In genomic region chr11:2687782-2688191, GRCh38 we compare ENCODE assay signal across 14 cellular contexts. TPM values are rescaled to one million over a fixed set of nuclear protein-coding genes. Genes with fewer than 3 reads are reported as not detected.
DNase-seq lines count a peak whose midpoint lies in the region; ATAC-seq, FAIRE-seq and TF ChIP-seq lines count a peak whose summit lies in the region.
"Had no signal": no experiment of that assay in that cellular context is flagged by ENCODE, and none has a peak within 500 bp of the region (broad histone marks: within the 10 kb centered on the region; RNA-seq: fewer than 3 reads in every experiment).

No MANE protein-coding gene starts in this region.

- no peak overlapping the region for H3K27ac ChIP-seq in right atrium auricular region
- H3K27ac ChIP-seq: gastrocnemius medialis, testis had no signal

- peaks cover 36% of the 10 kb centered on the region for H3K4me1 Mint-ChIP-seq in neural crest cell

- DNase-seq in cardiac septum (ENCODE audit: low spot score) (peak; percentile 59), right atrium auricular region (ENCODE audit: low spot score) (no peak), left ventricle myocardium superior (no peak), neural crest cell (ENCODE audit: low read depth, low spot score) (no peak), GM19239 (ENCODE audit: insufficient read length, low spot score) (no peak), HAP-1 (ENCODE audit: low spot score in 2 of 2) (no peak), NCI-H1694 treated with DMSO at 0.1 percent for 48 hours (lab: John Stamatoyannopoulos, UW) (no peak)
- DNase-seq: CD4-positive, CD25-positive, alpha-beta regulatory T cell; DMS79; NCI-H187; NCI-H345; testis had no signal

- no peak for FAIRE-seq in GM19239 (lab: Jason Lieb, UNC)

- in situ Hi-C loops in HAP-1 (cut with MboI; ENCODE audit: low sequenced_read_pairs): no loop called here

- intact Hi-C loops in cardiac septum (cut with DNase I): no loop called here
- intact Hi-C loops in left ventricle myocardium superior (cut with micrococcal nuclease): no loop called here

- ATAC-seq in left ventricle myocardium superior: peak; percentile 24
- ATAC-seq in GM18867 (IDR thresholded peaks at IDR 0.05; ENCODE audit: unreplicated experiment): no peak
- ATAC-seq: gastrocnemius medialis had no signal

- H3K9me3 ChIP-seq in right atrium auricular region (no peaks in the 10 kb centered on the region), HAP-1 (no peaks in the 10 kb centered on the region)
- H3K9me3 ChIP-seq: gastrocnemius medialis, testis had no signal

- TF ChIP-seq CTCF in right atrium auricular region (IDR thresholded peaks at IDR 0.05): no peak
- TF ChIP-seq CTCF in neural crest cell (conservative IDR thresholded peaks at IDR 0.05): no peak

- H3K4me3 ChIP-seq in right atrium auricular region (no peak overlapping the region), HAP-1 (no peak overlapping the region)
- H3K4me3 ChIP-seq: gastrocnemius medialis, testis had no signal

- H3K4me1 ChIP-seq in right atrium auricular region (peaks cover 0 to 47% of the 10 kb centered on the region in 2 donors), HAP-1 (no peaks in the 10 kb centered on the region)
- H3K4me1 ChIP-seq: testis had no signal

- H3K27me3 Mint-ChIP-seq in neural crest cell (ENCODE audit: low read depth): no peaks in the 10 kb centered on the region
- H3K27me3 Mint-ChIP-seq: CD4-positive, CD25-positive, alpha-beta regulatory T cell had no signal

- H3K36me3 ChIP-seq in right atrium auricular region (no peaks in the 10 kb centered on the region), HAP-1 (replicated peaks) (no peaks in the 10 kb centered on the region)
- H3K36me3 ChIP-seq: gastrocnemius medialis had no signal

- H3K27me3 ChIP-seq in right atrium auricular region (no peaks in the 10 kb centered on the region), HAP-1 (ENCODE audit: low read depth) (no peaks in the 10 kb centered on the region)
- H3K27me3 ChIP-seq: gastrocnemius medialis, testis had no signal

- H3K36me3 Mint-ChIP-seq in neural crest cell (ENCODE audit: low read depth): no peaks in the 10 kb centered on the region

- H3K9me3 Mint-ChIP-seq in neural crest cell: no peaks in the 10 kb centered on the region
- H3K9me3 Mint-ChIP-seq: CD4-positive, CD25-positive, alpha-beta regulatory T cell had no signal

- peak overlapping the region; percentile 27 for H3K27ac Mint-ChIP-seq in neural crest cell (ENCODE audit: unreplicated experiment)
- H3K27ac Mint-ChIP-seq: CD4-positive, CD25-positive, alpha-beta regulatory T cell had no signal

- no peak overlapping the region for H3K4me3 Mint-ChIP-seq in neural crest cell
- H3K4me3 Mint-ChIP-seq: CD4-positive, CD25-positive, alpha-beta regulatory T cell had no signal

RNA-seq across cellular contexts. Expression of gene KCNQ1OT1, which starts 12.0 kb away (rescaled TPM):
- total RNA-seq in cardiac septum (0.57 TPM), right atrium auricular region (under 1 TPM; 0.35 to 0.37 TPM), left ventricle myocardium superior (0.35 TPM), neural crest cell (2.3 TPM in 2 replicates)
